In the genomic region with DNA sequence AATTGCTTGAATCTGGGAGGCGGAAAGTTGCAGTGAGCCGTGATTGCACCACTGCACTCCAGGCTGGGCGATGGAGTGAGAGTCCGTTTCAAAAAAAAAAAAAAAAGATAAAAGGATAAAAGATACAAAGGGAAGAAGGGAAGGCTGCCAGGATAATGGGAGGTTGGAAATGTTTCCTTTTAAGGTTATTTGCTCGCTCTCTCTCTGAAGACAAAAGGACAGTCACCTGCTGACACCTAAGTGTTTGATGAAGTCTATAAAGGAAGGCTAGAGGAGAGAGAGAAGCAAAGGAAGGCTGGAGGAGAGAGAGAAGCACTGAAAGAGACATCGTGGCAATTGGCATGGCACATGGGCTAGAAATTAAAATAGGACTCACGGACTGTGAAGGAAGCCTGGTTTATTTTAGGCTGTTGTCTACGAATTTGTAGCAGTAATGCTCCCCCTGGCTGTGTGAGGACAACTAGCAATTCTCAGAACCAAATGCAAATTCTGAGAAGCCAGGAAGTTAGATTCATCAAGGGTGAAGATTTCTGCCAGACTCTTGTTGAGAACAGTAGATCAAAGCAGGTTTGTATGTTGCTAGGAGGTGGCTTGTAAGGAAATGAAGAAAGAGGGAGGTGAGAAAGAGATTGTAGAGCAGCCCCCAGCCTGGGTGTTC, we compare ENCODE assay signal across 8 cellular contexts.
A peak's percentile ranks its signal among the peaks of the same experiment; 100 is the strongest.
DNase-seq lines count a peak whose midpoint lies in the region; ATAC-seq and TF ChIP-seq lines count a peak whose summit lies in the region.

No MANE protein-coding gene starts in this region.

- no peak overlapping the region for H3K4me2 ChIP-seq in hepatocyte

- H3K27ac ChIP-seq in CD4-positive, CD25-positive, alpha-beta regulatory T cell (ENCODE audit: insufficient read depth, low read length, poor library complexity, severe bottlenecking), result no peak overlapping the region
- H3K27ac ChIP-seq in hepatocyte, result no peak overlapping the region
- no peak overlapping the region for H3K27ac ChIP-seq in coronary artery

- H3K27me3 Mint-ChIP-seq in CD4-positive, CD25-positive, alpha-beta regulatory T cell, result no peaks in the 10 kb centered on the region
- H3K27me3 Mint-ChIP-seq in HFFc6 (ENCODE audit: insufficient read depth) (no peaks in the 10 kb centered on the region; the same call in 1 of the 2 replicates), T-helper 17 cell (no peaks in the 10 kb centered on the region)

- no peaks in the 10 kb centered on the region for H3K9me3 ChIP-seq in CD4-positive, CD25-positive, alpha-beta regulatory T cell (ENCODE audit: control insufficient read depth in 2 of 2, low read length in 2 of 2)
- no peaks in the 10 kb centered on the region for H3K9me3 ChIP-seq in T-helper 17 cell (ENCODE audit: control insufficient read depth, low read length, poor library complexity, severe bottlenecking)
- no peaks in the 10 kb centered on the region for H3K9me3 ChIP-seq in hepatocyte (ENCODE audit: low read depth)

- H3K36me3 ChIP-seq in CD4-positive, CD25-positive, alpha-beta regulatory T cell (ENCODE audit: control insufficient read depth, insufficient read depth, low read length), result no peaks in the 10 kb centered on the region
- H3K36me3 ChIP-seq in hepatocyte (replicated peaks; ENCODE audit: insufficient read depth, low read depth), result no peaks in the 10 kb centered on the region

- H3K27me3 ChIP-seq in CD4-positive, CD25-positive, alpha-beta regulatory T cell (ENCODE audit: control insufficient read depth, insufficient read depth, low read length), result no peaks in the 10 kb centered on the region
- no peaks in the 10 kb centered on the region for H3K27me3 ChIP-seq in hepatocyte

- H3K4me3 ChIP-seq in CD4-positive, CD25-positive, alpha-beta regulatory T cell (ENCODE audit: low read depth, low read length), result no peak overlapping the region
- H3K4me3 ChIP-seq in hepatocyte, result no peak overlapping the region
- no peak overlapping the region for H3K4me3 ChIP-seq in coronary artery

- no peaks in the 10 kb centered on the region for H4K20me1 ChIP-seq in hepatocyte (ENCODE audit: insufficient read depth, poor library complexity, severe bottlenecking)

- 63% methylated on average over 8 of the region's 8 CpGs for WGBS in hepatocyte (ENCODE audit: low lambda C conversion rate, missing lambda C conversion rate)

- H3K9me2 ChIP-seq in hepatocyte (replicated peaks; ENCODE audit: insufficient read depth), result no peaks in the 10 kb centered on the region

- peak in 2 of 3 donors; percentile 15 to 74 for DNase-seq in CD4-positive, CD25-positive, alpha-beta regulatory T cell
- DNase-seq in HFFc6 (no peak), T-helper 17 cell (no peak), hepatocyte (ENCODE audit: low spot score) (peak; percentile 28), NCI-H1417 treated with DMSO at 0.1 percent for 48 hours (lab: John Stamatoyannopoulos, UW) (no peak), NCI-H2107 (lab: John Stamatoyannopoulos, UW) (no peak), coronary artery (ENCODE audit: low spot score) (no peak)

- no peaks in the 10 kb centered on the region for H3K4me1 Mint-ChIP-seq in CD4-positive, CD25-positive, alpha-beta regulatory T cell
- H3K4me1 Mint-ChIP-seq in HFFc6 (ENCODE audit: low read depth) (no peaks in the 10 kb centered on the region), T-helper 17 cell (no peaks in the 10 kb centered on the region)

- TF ChIP-seq CTCF in HFFc6 (IDR thresholded peaks at IDR 0.05) (peak; percentile 40; the same call in 1 of the 2 replicates), hepatocyte (IDR thresholded peaks at IDR 0.05; ENCODE audit: poor library complexity) (peak; percentile 35), coronary artery (IDR thresholded peaks at IDR 0.05) (no peak)

- H3K27ac Mint-ChIP-seq in CD4-positive, CD25-positive, alpha-beta regulatory T cell, result peak overlapping the region in 1 of 3 donors; percentile 94
- H3K27ac Mint-ChIP-seq in HFFc6 (no peak overlapping the region), T-helper 17 cell (peak overlapping the region; percentile 1)

- peak; percentile 42 to 61 for ATAC-seq in CD4-positive, CD25-positive, alpha-beta regulatory T cell (ENCODE audit: low read depth in 2 of 2)
- peak; percentile 73 for ATAC-seq in T-helper 17 cell
- no peak for ATAC-seq in HG02852 (IDR thresholded peaks at IDR 0.05; ENCODE audit: unreplicated experiment)

- H3K4me1 ChIP-seq in CD4-positive, CD25-positive, alpha-beta regulatory T cell (ENCODE audit: control insufficient read depth, insufficient read depth, low read length, poor library complexity, severe bottlenecking), result no peaks in the 10 kb centered on the region
- H3K4me1 ChIP-seq in hepatocyte (ENCODE audit: insufficient read depth), result no peaks in the 10 kb centered on the region

- no peaks in the 10 kb centered on the region for H3K79me2 ChIP-seq in hepatocyte

- H2AFZ ChIP-seq in hepatocyte, result no peak overlapping the region

- H3K36me3 Mint-ChIP-seq in CD4-positive, CD25-positive, alpha-beta regulatory T cell, result no peaks in the 10 kb centered on the region
- no peaks in the 10 kb centered on the region for H3K36me3 Mint-ChIP-seq in HFFc6 (ENCODE audit: low read depth)
- no peaks in the 10 kb centered on the region for H3K36me3 Mint-ChIP-seq in T-helper 17 cell (ENCODE audit: low read depth)

- peak overlapping the region in 1 of 4 donors; percentile 23 for H3K4me3 Mint-ChIP-seq in CD4-positive, CD25-positive, alpha-beta regulatory T cell
- no peak overlapping the region for H3K4me3 Mint-ChIP-seq in HFFc6
- H3K4me3 Mint-ChIP-seq in T-helper 17 cell, result peak overlapping the region; percentile 19

- peaks cover 0 to 14% (median 4%) of the 10 kb centered on the region in 7 donors for H3K9me3 Mint-ChIP-seq in CD4-positive, CD25-positive, alpha-beta regulatory T cell
- peaks cover 20% of the 10 kb centered on the region for H3K9me3 Mint-ChIP-seq in HFFc6

Comparison
In these comparisons a context has a peak if more than half of its experiments do, and no peak if none do; other contexts are left out.
1. DNase-seq: peak in CD4-positive, CD25-positive, alpha-beta regulatory T cell (2 of 3) and hepatocyte (single experiment); none in HFFc6 (single experiment), T-helper 17 cell (0 of 3), NCI-H1417 treated with DMSO at 0.1 percent for 48 hours (single experiment), NCI-H2107 (single experiment) and coronary artery (single experiment).